In the genomic region with DNA sequence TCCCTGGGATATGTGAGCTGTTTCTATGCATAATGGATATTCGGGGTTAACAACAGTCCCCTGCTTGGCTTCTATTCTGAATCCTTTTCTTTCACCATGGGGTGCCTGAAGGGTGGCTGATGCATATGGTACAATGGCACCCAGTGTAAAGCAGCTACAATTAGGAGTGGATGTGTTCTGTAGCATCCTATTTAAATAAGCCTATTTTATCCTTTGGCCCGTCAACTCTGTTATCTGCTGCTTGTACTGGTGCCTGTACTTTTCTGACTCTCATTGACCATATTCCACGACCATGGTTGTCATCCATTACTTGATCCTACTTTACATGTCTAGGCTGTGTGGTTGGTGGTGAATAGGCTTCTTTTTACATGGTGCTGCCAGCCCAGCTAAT, we compare ENCODE assay signal across 8 cellular contexts. TPM values are rescaled to one million over a fixed set of nuclear protein-coding genes. Genes with fewer than 3 reads are reported as not detected.
DNase-seq lines count a peak whose midpoint lies in the region; ATAC-seq and TF ChIP-seq lines count a peak whose summit lies in the region.

No MANE protein-coding gene starts in this region.

- no peaks in the 10 kb centered on the region for H3K27me3 Mint-ChIP-seq in nephron (ENCODE audit: low read depth)

- POLR2A ChIA-PET in BJ (lab: Charles Lee), result interaction anchor here (1.2 to 1.8 kb wide), 2 partner anchors 66 to 112 kb away, joined by 3 to 4 read pairs; no protein-coding TSS in a partner anchor

- TF ChIP-seq CTCF in BJ (IDR thresholded peaks at IDR 0.05; ENCODE audit: insufficient read depth, low read depth, low read length) (no peak), nephron (IDR thresholded peaks at IDR 0.05; ENCODE audit: unreplicated experiment in 3 of 3) (no peak)

- DNase-seq in BJ (ENCODE audit: low read depth) (no peak), COR-L47 (lab: John Stamatoyannopoulos, UW) (no peak)

- no peak for ATAC-seq in GM21528 (IDR thresholded peaks at IDR 0.05; ENCODE audit: low FRiP score, unreplicated experiment)
- no peak for ATAC-seq in GM21515 (IDR thresholded peaks at IDR 0.05; ENCODE audit: unreplicated experiment)
- no peak for ATAC-seq in GM21367 (IDR thresholded peaks at IDR 0.05; ENCODE audit: unreplicated experiment)

- peak overlapping the region; percentile 71 to 77 for H3K9ac ChIP-seq in duodenal mucosa (ENCODE audit: low read depth in 1 of 2, low read length in 2 of 2)

- H3K4me1 ChIP-seq in duodenal mucosa (ENCODE audit: control insufficient read depth in 1 of 2, insufficient read depth in 2 of 2, low read length in 2 of 2), result peaks cover 24 to 34% of the 10 kb centered on the region in 2 donors

- H3K27ac ChIP-seq in KOPT-K1 (ENCODE audit: low read depth, low read length, poor library complexity, severe bottlenecking) (peak overlapping the region; percentile 87), duodenal mucosa (ENCODE audit: low read depth, low read length) (no peak overlapping the region)

- peaks cover 97% of the 10 kb centered on the region for H3K36me3 Mint-ChIP-seq in nephron (ENCODE audit: low read depth)

- H3K4me1 Mint-ChIP-seq in nephron, result peaks cover 16% of the 10 kb centered on the region

- H3K27me3 ChIP-seq in BJ (ENCODE audit: control insufficient read depth, insufficient read depth, low read length), result no peaks in the 10 kb centered on the region
- H3K27me3 ChIP-seq in duodenal mucosa (ENCODE audit: control insufficient read depth in 1 of 2, insufficient read depth in 2 of 2, low read length in 2 of 2), result no peaks in the 10 kb centered on the region

- peaks cover 11% of the 10 kb centered on the region for H3K36me3 ChIP-seq in BJ (ENCODE audit: control insufficient read depth, insufficient read depth, low read length)
- H3K36me3 ChIP-seq in KOPT-K1 (ENCODE audit: insufficient read depth, low read length), result peaks cover 61% of the 10 kb centered on the region
- H3K36me3 ChIP-seq in duodenal mucosa (ENCODE audit: control insufficient read depth in 1 of 2, insufficient read depth in 2 of 2, low read length in 2 of 2), result peaks cover 38 to 45% of the 10 kb centered on the region in 2 donors

- H3K9me3 ChIP-seq in KOPT-K1 (ENCODE audit: insufficient read depth, low read length, poor library complexity, severe bottlenecking), result peaks cover 70% of the 10 kb centered on the region
- peaks cover 20 to 25% of the 10 kb centered on the region in 2 donors for H3K9me3 ChIP-seq in duodenal mucosa (ENCODE audit: control insufficient read depth in 1 of 2, low read length in 2 of 2)

- peak overlapping the region; percentile 83 for H3K4me3 ChIP-seq in BJ (ENCODE audit: low read depth, low read length)
- peak overlapping the region; percentile 83 to 89 for H3K4me3 ChIP-seq in duodenal mucosa (ENCODE audit: low read depth in 1 of 2, low read length in 2 of 2)

- peak overlapping the region; percentile 82 to 99 (median 84) for H3K27ac Mint-ChIP-seq in nephron

- H3K9me3 Mint-ChIP-seq in nephron, result peaks cover 76% of the 10 kb centered on the region

- CTCF ChIA-PET in BJ (lab: Yijun Ruan, JAX), result interaction anchor here (2.2 to 5.0 kb wide), 2 partner anchors 112 to 115 kb away, joined by 15 to 29 read pairs; partner anchors contain the start of gene SMTN

- peak overlapping the region; percentile 91 to 98 (median 94) for H3K4me3 Mint-ChIP-seq in nephron

RNA-seq across cellular contexts. Expression of gene TUG1, which starts 1.3 kb away (rescaled TPM):
- polyA plus RNA-seq in BJ (2011; rRNA removed), result 63.7 and 105 TPM in 2 replicates
- polyA minus RNA-seq in BJ (2011; rRNA and poly(A)+ RNA removed), result 25.6 and 33.5 TPM in 2 replicates

RNA-seq across cellular contexts. Expression of gene MORC2, which starts 1.8 kb away (rescaled TPM):
- polyA plus RNA-seq in BJ (2011; rRNA removed), result 9.0 and 9.6 TPM in 2 replicates
- polyA minus RNA-seq in BJ (2011; rRNA and poly(A)+ RNA removed), result 25.3 and 34.2 TPM in 2 replicates
